16 cellular contexts compared by ENCODE assay signal in genomic region chr1:47898156-47898825, GRCh38.
A peak's percentile ranks its signal among the peaks of the same experiment; 100 is the strongest.
DNase-seq lines count a peak whose midpoint lies in the region; ATAC-seq, FAIRE-seq and TF ChIP-seq lines count a peak whose summit lies in the region.
"Had no signal": no experiment of that assay in that cellular context is flagged by ENCODE, and none has a peak within 500 bp of the region (broad histone marks: within the 10 kb centered on the region; RNA-seq: fewer than 3 reads in every experiment).

No MANE protein-coding gene starts in this region.

- no peak overlapping the region for H2AK5ac ChIP-seq in H1 (ENCODE audit: low read depth, low read length)

- H3K4me3 ChIP-seq in H1 (ENCODE audit: extremely low read depth in 1 of 4, insufficient read depth in 2 of 4, low read depth in 3 of 4, low read length in 4 of 4), result no peak overlapping the region
- H3K4me3 ChIP-seq: BLaER1 treated with 17β-estradiol and CSF1 and Interleukin-3, amounts not matched to agents 10 nM and 100 nM; GM12878; SK-N-MC had no signal

- H2AFZ ChIP-seq in H1 (ENCODE audit: low read length), result no peak overlapping the region

- H2BK120ac ChIP-seq in H1 (replicated peaks; ENCODE audit: low read depth, low read length), result no peak overlapping the region

- peaks cover 2% of the 10 kb centered on the region for H3K27me3 Mint-ChIP-seq in activated naive CD4-positive, alpha-beta T cell treated with anti-CD3 and anti-CD28 coated beads for 36 hours (ENCODE audit: low read depth)
- peaks cover 3% of the 10 kb centered on the region for H3K27me3 Mint-ChIP-seq in activated naive CD4-positive, alpha-beta T cell treated with anti-CD3 and anti-CD28 coated beads, Interleukin-2, amount 10 ng/mL, durations not matched to agents 7 days and 5 days

- no peaks in the 10 kb centered on the region for H3K27me3 ChIP-seq in H1 (replicated peaks in 1 of 4; ENCODE audit: control insufficient read depth in 3 of 4, extremely low read depth in 1 of 4, insufficient read depth in 3 of 4, low read length in 3 of 4)
- H3K27me3 ChIP-seq: BLaER1 treated with 17β-estradiol and CSF1 and Interleukin-3, amounts not matched to agents 10 nM and 100 nM had no signal

- no peak overlapping the region for H3K4me3 Mint-ChIP-seq in activated naive CD4-positive, alpha-beta T cell treated with anti-CD3 and anti-CD28 coated beads for 36 hours
- no peak overlapping the region for H3K4me3 Mint-ChIP-seq in activated naive CD4-positive, alpha-beta T cell treated with anti-CD3 and anti-CD28 coated beads, Interleukin-2, amount 10 ng/mL, durations not matched to agents 7 days and 5 days

- CTCF ChIA-PET in H1 (lab: Charles Lee; ENCODE audit: partially characterized antibody), result interaction anchor here (1.0 to 2.2 kb wide), 5 partner anchors 13 to 112 kb away, joined by 3 to 6 read pairs (median 4); no protein-coding TSS in a partner anchor
- CTCF ChIA-PET in activated naive CD4-positive, alpha-beta T cell treated with anti-CD3 and anti-CD28 coated beads for 36 hours (lab: Charles Lee), result no interaction called here
- CTCF ChIA-PET in activated naive CD4-positive, alpha-beta T cell treated with anti-CD3 and anti-CD28 coated beads, Interleukin-2, amount 10 ng/mL, durations not matched to agents 7 days and 5 days (lab: Charles Lee), result no interaction called here

- DNase-seq in DMS 273 (lab: John Stamatoyannopoulos, UW; ENCODE audit: unreplicated experiment), result peak; percentile 21
- no peak for DNase-seq in DMS 273 treated with DMSO at 0.1 percent for 48 hours (lab: John Stamatoyannopoulos, UW)
- peak; percentile 13 to 53 for DNase-seq in H1 (ENCODE audit: low read depth in 1 of 2, low spot score in 2 of 2)
- peak; percentile 69 for DNase-seq in islet precursor cell
- DNase-seq in UCSD-AML1 (lab: John Stamatoyannopoulos, UW; ENCODE audit: unreplicated experiment), result no peak
- no peak for DNase-seq in activated naive CD4-positive, alpha-beta T cell treated with anti-CD3 and anti-CD28 coated beads for 36 hours
- DNase-seq in activated naive CD4-positive, alpha-beta T cell treated with anti-CD3 and anti-CD28 coated beads, Interleukin-2, amount 10 ng/mL, durations not matched to agents 7 days and 5 days, result no peak
- DNase-seq: NCI-H1092 had no signal

- H3K23ac ChIP-seq in H1 (ENCODE audit: insufficient read length), result no peak overlapping the region

- no peaks in the 10 kb centered on the region for H3K23me2 ChIP-seq in H1 (ENCODE audit: low read depth, low read length)

- no peak overlapping the region for H2BK15ac ChIP-seq in H1 (ENCODE audit: low read length)

- intact Hi-C loops in activated naive CD4-positive, alpha-beta T cell treated with anti-CD3 and anti-CD28 coated beads for 36 hours (cut with micrococcal nuclease), result no loop called here

- H2BK5ac ChIP-seq in H1 (ENCODE audit: low read depth, low read length), result no peak overlapping the region

- no peak overlapping the region for H3K14ac ChIP-seq in H1 (ENCODE audit: insufficient read length)

- no peak for TF ChIP-seq POLR2A in H1 (IDR thresholded peaks at IDR 0.05; ENCODE audit: control extremely low read depth in 1 of 2, low read depth in 2 of 2, low read length in 2 of 2)

- H3K79me1 ChIP-seq in H1 (ENCODE audit: low read depth, low read length), result no peaks in the 10 kb centered on the region

- no peak overlapping the region for H3K27ac Mint-ChIP-seq in activated naive CD4-positive, alpha-beta T cell treated with anti-CD3 and anti-CD28 coated beads for 36 hours
- no peak overlapping the region for H3K27ac Mint-ChIP-seq in activated naive CD4-positive, alpha-beta T cell treated with anti-CD3 and anti-CD28 coated beads, Interleukin-2, amount 10 ng/mL, durations not matched to agents 7 days and 5 days

- no peak overlapping the region for H3K9ac ChIP-seq in H1 (replicated peaks in 1 of 4; ENCODE audit: extremely low read depth in 1 of 4, low read depth in 3 of 4, low read length in 3 of 4)
- H3K9ac ChIP-seq: BLaER1 treated with 17β-estradiol and CSF1 and Interleukin-3, amounts not matched to agents 10 nM and 100 nM; KMS-11 had no signal

- H3K4me2 ChIP-seq in H1 (ENCODE audit: insufficient read depth in 1 of 2, low read depth in 2 of 2, low read length in 2 of 2), result peak overlapping the region; percentile 17 to 40; a peak in 3 of 4 replicates
- H3K4me2 ChIP-seq: BLaER1 treated with 17β-estradiol and CSF1 and Interleukin-3, amounts not matched to agents 10 nM and 100 nM; KMS-11 had no signal

- no peaks in the 10 kb centered on the region for H3K9me3 Mint-ChIP-seq in activated naive CD4-positive, alpha-beta T cell treated with anti-CD3 and anti-CD28 coated beads for 36 hours
- no peaks in the 10 kb centered on the region for H3K9me3 Mint-ChIP-seq in activated naive CD4-positive, alpha-beta T cell treated with anti-CD3 and anti-CD28 coated beads, Interleukin-2, amount 10 ng/mL, durations not matched to agents 7 days and 5 days

- H3K56ac ChIP-seq in H1 (replicated peaks; ENCODE audit: insufficient read length, low read depth, low read length), result no peak overlapping the region

- H3K4ac ChIP-seq in H1 (replicated peaks; ENCODE audit: insufficient read length, low read depth, low read length), result no peak overlapping the region

- H4K20me1 ChIP-seq in H1 (replicated peaks in 1 of 2; ENCODE audit: control insufficient read depth in 1 of 2, insufficient read depth in 2 of 2, low read length in 2 of 2), result no peaks in the 10 kb centered on the region
- H4K20me1 ChIP-seq: BLaER1 treated with 17β-estradiol and CSF1 and Interleukin-3, amounts not matched to agents 10 nM and 100 nM had no signal

- no peak for ATAC-seq in GM18870 (IDR thresholded peaks at IDR 0.05; ENCODE audit: unreplicated experiment)
- ATAC-seq: GM12878, Right ventricle myocardium inferior had no signal

- no peaks in the 10 kb centered on the region; a peak in 1 of 8 replicates for H3K36me3 ChIP-seq in H1 (ENCODE audit: control insufficient read depth in 2 of 4, insufficient read depth in 4 of 4, low read length in 3 of 4)
- H3K36me3 ChIP-seq: BLaER1 treated with 17β-estradiol and CSF1 and Interleukin-3, amounts not matched to agents 10 nM and 100 nM had no signal

- POLR2A ChIA-PET in H1 (lab: Charles Lee; ENCODE audit: partially characterized antibody), result no interaction called here

- no peaks in the 10 kb centered on the region for H3K79me2 ChIP-seq in H1 (ENCODE audit: control insufficient read depth in 1 of 2, insufficient read depth in 2 of 2, low read length in 2 of 2)

- no peaks in the 10 kb centered on the region for H3K4me1 Mint-ChIP-seq in activated naive CD4-positive, alpha-beta T cell treated with anti-CD3 and anti-CD28 coated beads for 36 hours (ENCODE audit: low read depth)
- no peaks in the 10 kb centered on the region for H3K4me1 Mint-ChIP-seq in activated naive CD4-positive, alpha-beta T cell treated with anti-CD3 and anti-CD28 coated beads, Interleukin-2, amount 10 ng/mL, durations not matched to agents 7 days and 5 days

- H3K27ac ChIP-seq in H1 (ENCODE audit: low read depth, low read length), result no peak overlapping the region
- H3K27ac ChIP-seq: 22Rv1; BLaER1 treated with 17β-estradiol and CSF1 and Interleukin-3, amounts not matched to agents 10 nM and 100 nM; KMS-11; SK-N-MC had no signal

- peak overlapping the region; percentile 18 for H4K91ac ChIP-seq in H1 (replicated peaks; ENCODE audit: insufficient read length, low read length)

- no peak overlapping the region for H2BK20ac ChIP-seq in H1 (ENCODE audit: low read length)

- TF ChIP-seq CTCF in H1 (IDR thresholded peaks at IDR 0.05; ENCODE audit: control extremely low read depth in 1 of 3, insufficient read depth in 1 of 3, low read depth in 1 of 3, low read length in 3 of 3), result no peak

- no peaks in the 10 kb centered on the region for H3K9me3 ChIP-seq in H1 (ENCODE audit: insufficient read depth in 2 of 2, low read depth in 1 of 2, low read length in 1 of 2)
- H3K9me3 ChIP-seq: BLaER1 treated with 17β-estradiol and CSF1 and Interleukin-3, amounts not matched to agents 10 nM and 100 nM had no signal

- TF ChIP-seq EP300 in H1 (IDR thresholded peaks at IDR 0.05; ENCODE audit: borderline replicate concordance in 1 of 2, low read depth in 2 of 2, low read length in 2 of 2), result no peak

- no peak overlapping the region for H4K5ac ChIP-seq in H1 (ENCODE audit: insufficient read length, low read depth, low read length)

- TF ChIP-seq RAD21 in H1 (IDR thresholded peaks at IDR 0.05 in 1 of 2, conservative IDR thresholded peaks at IDR 0.05 in 1 of 2; ENCODE audit: low read depth in 2 of 2, low read length in 2 of 2), result peak in 1 of 2 experiments; percentile 6; a peak in 1 of 4 replicates

- FAIRE-seq in H1 (lab: Jason Lieb, UNC), result peak; percentile 78
- FAIRE-seq: GM12878, GM18507 had no signal

- peaks cover 18 to 39% (median 29%) of the 10 kb centered on the region in 4 experiments for H3K4me1 ChIP-seq in H1 (replicated peaks in 1 of 4; ENCODE audit: control insufficient read depth in 3 of 4, insufficient read depth in 4 of 4, low read length in 3 of 4)

- no peaks in the 10 kb centered on the region for H3K36me3 Mint-ChIP-seq in activated naive CD4-positive, alpha-beta T cell treated with anti-CD3 and anti-CD28 coated beads for 36 hours (ENCODE audit: low read depth)
- no peaks in the 10 kb centered on the region for H3K36me3 Mint-ChIP-seq in activated naive CD4-positive, alpha-beta T cell treated with anti-CD3 and anti-CD28 coated beads, Interleukin-2, amount 10 ng/mL, durations not matched to agents 7 days and 5 days

- no peak overlapping the region for H4K8ac ChIP-seq in H1 (ENCODE audit: extremely low read depth, insufficient read depth, low read length)

- WGBS in H1 (ENCODE audit: extremely low coverage in 1 of 2, insufficient coverage in 1 of 2, insufficient read length in 1 of 2, insufficient replicate concordance in 2 of 2, low coverage in 1 of 2, low lambda C conversion rate in 2 of 2, missing lambda C conversion rate in 1 of 2), 2 experiments, result 39% methylated on average over 6 of the region's 6 CpGs; no CpG with 5 or more reads in 1 of the 2 experiments

- H2BK12ac ChIP-seq in H1 (ENCODE audit: low read depth, low read length), result no peak overlapping the region

- no peak overlapping the region; the same call in 1 of the 2 replicates for H3K18ac ChIP-seq in H1 (ENCODE audit: extremely low read depth, low read length)

TF ChIP-seq in H1, 55 proteins besides CTCF, POLR2A, EP300 and RAD21 (continues in another document):
- TF ChIP-seq JUND (IDR thresholded peaks at IDR 0.05; ENCODE audit: low read length), result no peak
- TF ChIP-seq BRCA1 (IDR thresholded peaks at IDR 0.05; ENCODE audit: low read depth, low read length), result no peak
- no peak for TF ChIP-seq GTF2F1 (IDR thresholded peaks at IDR 0.05; ENCODE audit: borderline replicate concordance, low read depth, low read length)
- no peak for TF ChIP-seq CHD2 (IDR thresholded peaks at IDR 0.05; ENCODE audit: low read length)
- no peak for TF ChIP-seq RXRA (IDR thresholded peaks at IDR 0.05; ENCODE audit: insufficient read depth, low read depth, low read length)
- no peak for TF ChIP-seq FOSL1 (IDR thresholded peaks at IDR 0.05; ENCODE audit: insufficient read depth, low read depth, low read length)
- TF ChIP-seq SP4 (IDR thresholded peaks at IDR 0.05; ENCODE audit: low read length), result no peak
- TF ChIP-seq HDAC6 (IDR thresholded peaks at IDR 0.05; ENCODE audit: low read depth, low read length), result no peak
- TF ChIP-seq TCF12 (IDR thresholded peaks at IDR 0.05; ENCODE audit: low read depth, low read length), result no peak
- 0 out of 2 replicates have a peak, but pooled peaks have one; percentile 64 for TF ChIP-seq YY1 (IDR thresholded peaks at IDR 0.05; ENCODE audit: low read depth, low read length)

Comparison
In these comparisons a context has a peak if more than half of its experiments do, and no peak if none do; other contexts are left out.
1. DNase-seq: peak in DMS 273 (single experiment), H1 (2 of 2) and islet precursor cell (single experiment); none in DMS 273 treated with DMSO at 0.1 percent for 48 hours (single experiment), UCSD-AML1 (single experiment), activated naive CD4-positive, alpha-beta T cell treated with anti-CD3 and anti-CD28 coated beads for 36 hours (single experiment) and activated naive CD4-positive, alpha-beta T cell treated with anti-CD3 and anti-CD28 coated beads, Interleukin-2, amount 10 ng/mL, durations not matched to agents 7 days and 5 days (single experiment).